ENCODE assay signal across 12 cellular contexts in genomic region chr9:33807156-33807555, GRCh38. TPM values are rescaled to one million over a fixed set of nuclear protein-coding genes. Genes with fewer than 3 reads are reported as not detected.
DNase-seq lines count a peak whose midpoint lies in the region; ATAC-seq and TF ChIP-seq lines count a peak whose summit lies in the region.
"Not testable (repeated sequence)": the region's sequence is repeated elsewhere in the genome, so short reads cannot be mapped to it uniquely, and the experiment has no call there.
"Had no signal": no experiment of that assay in that cellular context is flagged by ENCODE, and none has a peak within 500 bp of the region (broad histone marks: within the 10 kb centered on the region; RNA-seq: fewer than 3 reads in every experiment).

No MANE protein-coding gene starts in this region.

- POLR2A ChIA-PET in HCT116 (lab: Charles Lee): interaction anchor here (1.5 kb wide), 1 partner anchor 11 kb away, joined by 5 read pairs; the partner anchor contains the start of gene PRSS3

- BruUV-seq in HCT116 (replicated peaks; lab: Mats Ljungman, UMichigan): not testable (repeated sequence)

- H3K27ac ChIP-seq in HCT116 (ENCODE audit: low read depth, low read length): peak overlapping the region; percentile 46; the same call in 1 of the 2 replicates
- H3K27ac ChIP-seq in stomach: peak overlapping the region in 1 of 5 donors; percentile 8

- CTCF ChIA-PET in HCT116 (lab: Charles Lee): not testable (repeated sequence)

- H3K4me2 ChIP-seq in HCT116 (ENCODE audit: low read length): peak overlapping the region; percentile 43

- RAD21 ChIA-PET in HCT116 (lab: Charles Lee; ENCODE audit: low non-redundant PET in 1 of 2, low total read pairs in 2 of 2, uncharacterized antibody in 2 of 2, unreplicated experiment in 2 of 2): not testable (repeated sequence)

- H3K4me3 ChIP-seq in HCT116 (replicated peaks in 1 of 2; ENCODE audit: low read depth in 1 of 2, low read length in 2 of 2); fibroblast of the aortic adventitia (ENCODE audit: low read depth, low read length); stomach: not testable (repeated sequence)

- peak; percentile 69 for ATAC-seq in HCT116

- H3K27me3 ChIP-seq in HCT116 (ENCODE audit: insufficient read depth, low read length); stomach: not testable (repeated sequence)

- DNase-seq in Caki2 (ENCODE audit: low read depth): peak; percentile 59
- DNase-seq in HCT116 (ENCODE audit: low read depth, low spot score): not testable (repeated sequence)
- peak; percentile 80 for DNase-seq in NCI-H146 (lab: John Stamatoyannopoulos, UW)
- DNase-seq in NCI-H69 (lab: John Stamatoyannopoulos, UW): peak; percentile 92
- peak; percentile 16 for DNase-seq in amniotic epithelial cell (ENCODE audit: low read depth)
- DNase-seq in fibroblast of the aortic adventitia (ENCODE audit: low read depth): peak; percentile 26
- DNase-seq in mesenteric fat pad (ENCODE audit: low spot score): peak; percentile 30
- DNase-seq in stomach: peak; percentile 65

- intact Hi-C loops in HCT116 (cut with micrococcal nuclease); stomach (cut with DNase I; ENCODE audit: low total_unique reads): not testable (repeated sequence)

- H3K4me1 ChIP-seq in HCT116 (ENCODE audit: control insufficient read depth in 1 of 2, insufficient read depth in 2 of 2, low read length in 2 of 2); stomach: not testable (repeated sequence)

- H2AFZ ChIP-seq in HCT116 (ENCODE audit: low read depth, low read length, poor library complexity, severe bottlenecking): peak overlapping the region; percentile 93

- TF ChIP-seq CTCF in HCT116 (IDR thresholded peaks at IDR 0.05 in 2 of 3, conservative IDR thresholded peaks at IDR 0.05 in 1 of 3; ENCODE audit: borderline replicate concordance in 1 of 3, insufficient read depth in 1 of 3, low read depth in 2 of 3, low read length in 2 of 3); fibroblast of the aortic adventitia (IDR thresholded peaks at IDR 0.05; ENCODE audit: insufficient read depth, low read length); stomach (IDR thresholded peaks at IDR 0.05): not testable (repeated sequence)

- not testable (repeated sequence) for H3K9ac ChIP-seq in HCT116 (ENCODE audit: low read length)

- TF ChIP-seq POLR2A in HCT116 (IDR thresholded peaks at IDR 0.05; ENCODE audit: borderline replicate concordance, extremely low read depth, insufficient read depth, insufficient read length); stomach (IDR thresholded peaks at IDR 0.05): not testable (repeated sequence)

- not testable (repeated sequence) for TF ChIP-seq EP300 in stomach (IDR thresholded peaks at IDR 0.05)

- WGBS in stomach, 5 donors: 45 to 70% (median 58%) methylated on average over 2 of the region's 2 CpGs

- in situ Hi-C loops in Caki2 (cut with HindIII; ENCODE audit: low pct_unique_long_range_greater_than_20kb, low sequenced_read_pairs): not testable (repeated sequence)

- not testable (repeated sequence) for H3K9me3 ChIP-seq in HCT116 (ENCODE audit: control insufficient read depth in 1 of 2, insufficient read depth in 1 of 2, low read depth in 1 of 2, low read length in 2 of 2); stomach

- H3K36me3 ChIP-seq in HCT116 (ENCODE audit: control insufficient read depth in 1 of 2, insufficient read depth in 2 of 2, low read length in 2 of 2); stomach: not testable (repeated sequence)

- H3K79me2 ChIP-seq in HCT116 (ENCODE audit: insufficient read depth, low read length): not testable (repeated sequence)

- not testable (repeated sequence) for TF ChIP-seq RAD21 in HCT116 (IDR thresholded peaks at IDR 0.05; ENCODE audit: low read depth)

- not testable (repeated sequence) for H3K9me2 ChIP-seq in HCT116 (ENCODE audit: insufficient read depth)

- H4K20me1 ChIP-seq in HCT116 (ENCODE audit: insufficient read depth): not testable (repeated sequence)

RNA-seq across cellular contexts. Expression of gene UBE2R2, which starts 9.8 kb away (rescaled TPM):
- 19.4 and 22.9 TPM in 2 replicates for total RNA-seq in Caki2 (2014; rRNA removed; shearing (Covaris generic); ENCODE audit: low replicate concordance)
- 47.0 TPM for total RNA-seq in HCT116 (2021; ENCODE audit: unreplicated experiment)
- polyA plus RNA-seq in HCT116 (2012): 32.0 and 35.8 TPM in 2 replicates
- total RNA-seq in fibroblast of the aortic adventitia (ENCODE audit: low replicate concordance): 21.1 and 21.7 TPM in 2 replicates
- total RNA-seq in mesenteric fat pad: 43.6 TPM
- 100 to 1,000 TPM in 1 of 5 donors, 10 to 100 TPM in 3, 1 to 10 TPM in 1; 6.4 to 117 (median 25.9) TPM for total RNA-seq in stomach
- polyA plus RNA-seq in stomach: 10 to 100 TPM; 14.1 to 28.6 (median 14.9) TPM

RNA-seq across cellular contexts. Expression of gene PRSS3, which starts 11.8 kb away (rescaled TPM):
- not detected in 2 replicates for total RNA-seq in Caki2 (2014; rRNA removed; shearing (Covaris generic); ENCODE audit: low replicate concordance)
- total RNA-seq in HCT116 (2021; ENCODE audit: unreplicated experiment) (66.3 TPM), fibroblast of the aortic adventitia (ENCODE audit: low replicate concordance) (5.7 and 145 TPM in 2 replicates), mesenteric fat pad (not detected), stomach (10 to 100 TPM in 2 of 5 donors, 1 to 10 TPM in 2, not detected in 1; 1.8 to 91.2 (median 11.6) TPM)
- 138 and 146 TPM in 2 replicates for polyA plus RNA-seq in HCT116 (2012)
- polyA plus RNA-seq in stomach: 10 to 100 TPM; 10.7 to 68.1 (median 21.9) TPM
- total RNA-seq: activated T-helper 2 cell treated with anti-CD3 and anti-CD28 coated beads, Interferon-gamma antibody, Interleukin-2, Interleukin-4, amounts not matched to agents 10 μg/mL and 5 μg/mL and 100 μg/mL, durations not matched to agents 14 hours and 24 hours and 36 hours; H9 had no signal
- polyA plus RNA-seq: GM12878; naive thymus-derived CD8-positive, alpha-beta T cell had no signal
